Comparison of ENCODE assay signal across 5 cellular contexts in genomic region chr7:153476166-153476565, GRCh38.
"Had no signal": no experiment of that assay in that cellular context is flagged by ENCODE, and none has a peak within 500 bp of the region (broad histone marks: within the 10 kb centered on the region; RNA-seq: fewer than 3 reads in every experiment).

No MANE protein-coding gene starts in this region.

- DNase-seq: H9, HCEC 1CT had no signal

- H3K27ac ChIP-seq: HL-60 had no signal

- ATAC-seq: GM23338, HepG2 had no signal

- H3K4me3 ChIP-seq: GM23338 had no signal
